ENCODE assay signal across 2 cellular contexts in the genomic region with DNA sequence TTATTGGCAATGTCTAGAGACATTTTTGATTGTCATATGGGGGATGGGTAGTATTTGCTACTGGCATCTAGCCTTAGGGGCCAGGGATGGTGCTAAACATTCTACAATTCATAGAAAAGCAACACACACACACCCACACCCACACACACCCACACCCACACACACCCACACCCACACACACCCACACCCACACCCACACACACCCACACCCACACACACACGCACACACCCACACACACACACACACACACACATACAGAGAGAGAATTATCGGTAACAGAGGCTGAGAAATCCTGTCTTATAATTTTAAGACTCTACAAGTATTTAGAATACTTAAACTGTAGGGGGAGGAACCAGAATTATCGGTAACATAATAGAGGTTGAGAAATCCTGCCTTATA.
TF ChIP-seq lines count a peak whose summit lies in the region.

No MANE protein-coding gene starts in this region.

TF ChIP-seq in IMR-90, 13 proteins besides CTCF, POLR2A, EP300 and RAD21:
- TF ChIP-seq CHD1 (IDR thresholded peaks at IDR 0.05; ENCODE audit: low read depth, low read length) (no peak), RFX5 (IDR thresholded peaks at IDR 0.05; ENCODE audit: low read depth, low read length) (no peak), CEBPB (IDR thresholded peaks at IDR 0.05; ENCODE audit: low read depth, low read length) (no peak), RCOR1 (IDR thresholded peaks at IDR 0.05; ENCODE audit: insufficient replicate concordance, low read length) (no peak), MXI1 (IDR thresholded peaks at IDR 0.05; ENCODE audit: borderline replicate concordance, low read depth, low read length) (no peak), FOS (IDR thresholded peaks at IDR 0.05; ENCODE audit: low read depth, low read length) (no peak), MAFK (IDR thresholded peaks at IDR 0.05; ENCODE audit: low read depth, low read length) (no peak), BHLHE40 (IDR thresholded peaks at IDR 0.05; ENCODE audit: low read depth, low read length) (no peak), MAZ (IDR thresholded peaks at IDR 0.05; ENCODE audit: borderline replicate concordance, low read depth, low read length) (no peak), SMC3 (IDR thresholded peaks at IDR 0.05; ENCODE audit: low read depth, low read length) (no peak), NFE2L2 (IDR thresholded peaks at IDR 0.05; ENCODE audit: low read depth, low read length) (no peak)
- TF ChIP-seq, protein P1, sequence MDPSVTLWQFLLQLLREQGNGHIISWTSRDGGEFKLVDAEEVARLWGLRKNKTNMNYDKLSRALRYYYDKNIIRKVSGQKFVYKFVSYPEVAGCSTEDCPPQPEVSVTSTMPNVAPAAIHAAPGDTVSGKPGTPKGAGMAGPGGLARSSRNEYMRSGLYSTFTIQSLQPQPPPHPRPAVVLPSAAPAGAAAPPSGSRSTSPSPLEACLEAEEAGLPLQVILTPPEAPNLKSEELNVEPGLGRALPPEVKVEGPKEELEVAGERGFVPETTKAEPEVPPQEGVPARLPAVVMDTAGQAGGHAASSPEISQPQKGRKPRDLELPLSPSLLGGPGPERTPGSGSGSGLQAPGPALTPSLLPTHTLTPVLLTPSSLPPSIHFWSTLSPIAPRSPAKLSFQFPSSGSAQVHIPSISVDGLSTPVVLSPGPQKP (IDR thresholded peaks at IDR 0.05; ENCODE audit: borderline replicate concordance, low read depth, low read length), result no peak
- TF ChIP-seq, protein P2, sequence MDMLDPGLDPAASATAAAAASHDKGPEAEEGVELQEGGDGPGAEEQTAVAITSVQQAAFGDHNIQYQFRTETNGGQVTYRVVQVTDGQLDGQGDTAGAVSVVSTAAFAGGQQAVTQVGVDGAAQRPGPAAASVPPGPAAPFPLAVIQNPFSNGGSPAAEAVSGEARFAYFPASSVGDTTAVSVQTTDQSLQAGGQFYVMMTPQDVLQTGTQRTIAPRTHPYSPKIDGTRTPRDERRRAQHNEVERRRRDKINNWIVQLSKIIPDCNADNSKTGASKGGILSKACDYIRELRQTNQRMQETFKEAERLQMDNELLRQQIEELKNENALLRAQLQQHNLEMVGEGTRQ (IDR thresholded peaks at IDR 0.05; ENCODE audit: low read depth, low read length), result no peak
TF ChIP-seq in IMR-90: peak in this region for 0.

TF ChIP-seq in K562, 482 proteins besides CTCF, POLR2A, EP300 and RAD21:
- TF ChIP-seq ZNF165 (CRISPR knock-in tag; IDR thresholded peaks at IDR 0.05; ENCODE audit: borderline replicate concordance) (no peak), MECOM (CRISPR knock-in tag; IDR thresholded peaks at IDR 0.05) (no peak), ZKSCAN1 (IDR thresholded peaks at IDR 0.05; ENCODE audit: low read depth, low read length) (no peak), EGR1 (conservative IDR thresholded peaks at IDR 0.05) (peak; percentile 99), ZNF551 (CRISPR knock-in tag; IDR thresholded peaks at IDR 0.05) (no peak), CXXC5 (CRISPR knock-in tag; IDR thresholded peaks at IDR 0.05) (no peak), TEAD4 (IDR thresholded peaks at IDR 0.05; ENCODE audit: low read length) (peak; percentile 70), TEAD4 (CRISPR knock-in tag; IDR thresholded peaks at IDR 0.05; ENCODE audit: borderline replicate concordance) (no peak), HDAC3 (IDR thresholded peaks at IDR 0.05; ENCODE audit: borderline replicate concordance, partially characterized antibody) (no peak), NR3C1 (CRISPR knock-in tag; IDR thresholded peaks at IDR 0.05) (no peak)
- TF ChIP-seq, protein P3, sequence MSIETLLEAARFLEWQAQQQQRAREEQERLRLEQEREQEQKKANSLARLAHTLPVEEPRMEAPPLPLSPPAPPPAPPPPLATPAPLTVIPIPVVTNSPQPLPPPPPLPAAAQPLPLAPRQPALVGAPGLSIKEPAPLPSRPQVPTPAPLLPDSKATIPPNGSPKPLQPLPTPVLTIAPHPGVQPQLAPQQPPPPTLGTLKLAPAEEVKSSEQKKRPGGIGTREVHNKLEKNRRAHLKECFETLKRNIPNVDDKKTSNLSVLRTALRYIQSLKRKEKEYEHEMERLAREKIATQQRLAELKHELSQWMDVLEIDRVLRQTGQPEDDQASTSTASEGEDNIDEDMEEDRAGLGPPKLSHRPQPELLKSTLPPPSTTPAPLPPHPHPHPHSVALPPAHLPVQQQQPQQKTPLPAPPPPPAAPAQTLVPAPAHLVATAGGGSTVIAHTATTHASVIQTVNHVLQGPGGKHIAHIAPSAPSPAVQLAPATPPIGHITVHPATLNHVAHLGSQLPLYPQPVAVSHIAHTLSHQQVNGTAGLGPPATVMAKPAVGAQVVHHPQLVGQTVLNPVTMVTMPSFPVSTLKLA (conservative IDR thresholded peaks at IDR 0.05), result no peak
